7 cellular contexts compared by ENCODE assay signal in genomic region chr12:7994731-7995205, GRCh38. TPM values are rescaled to one million over a fixed set of nuclear protein-coding genes. Genes with fewer than 3 reads are reported as not detected.
DNase-seq lines count a peak whose midpoint lies in the region; ATAC-seq and TF ChIP-seq lines count a peak whose summit lies in the region.

No MANE protein-coding gene starts in this region.

- no peak for TF ChIP-seq POLR2A in testis (IDR thresholded peaks at IDR 0.05)

- peak; percentile 14 for ATAC-seq in GM21360 (IDR thresholded peaks at IDR 0.05; ENCODE audit: unreplicated experiment)

- H3K27me3 ChIP-seq in stomach smooth muscle (ENCODE audit: control insufficient read depth in 1 of 2, insufficient read depth in 2 of 2, low read length in 2 of 2) (no peaks in the 10 kb centered on the region), SJCRH30 (no peaks in the 10 kb centered on the region; the same call in 1 of the 2 replicates), testis (no peaks in the 10 kb centered on the region)

- H3K9me3 ChIP-seq in stomach smooth muscle (ENCODE audit: control insufficient read depth in 2 of 2, low read length in 2 of 2) (no peaks in the 10 kb centered on the region), SJCRH30 (replicated peaks) (no peaks in the 10 kb centered on the region), testis (no peaks in the 10 kb centered on the region)

- TF ChIP-seq CTCF in fibroblast of the aortic adventitia (IDR thresholded peaks at IDR 0.05; ENCODE audit: insufficient read depth, low read length) = no peak
- TF ChIP-seq CTCF in testis (IDR thresholded peaks at IDR 0.05) = no peak

- intact Hi-C loops in testis (cut with DNase I; ENCODE audit: low total_unique reads) = loop anchor here (10.0 kb wide), 2 partner anchors 60 to 140 kb away; partner anchors contain the start of gene SLC2A3

- no peak overlapping the region for H3K9ac ChIP-seq in stomach smooth muscle (ENCODE audit: low read length in 2 of 2)

- 75 to 78% methylated on average over 7 of the region's 7 CpGs for WGBS in testis, 2 donors

- H3K27ac ChIP-seq in stomach smooth muscle (ENCODE audit: low read length) (peak overlapping the region; percentile 24), SJCRH30 (no peak overlapping the region), testis (no peak overlapping the region)

- H3K4me1 ChIP-seq in stomach smooth muscle (ENCODE audit: control insufficient read depth, insufficient read depth, low read length) = no peaks in the 10 kb centered on the region
- H3K4me1 ChIP-seq in SJCRH30 = no peaks in the 10 kb centered on the region
- H3K4me1 ChIP-seq in testis = no peaks in the 10 kb centered on the region

- H3K36me3 ChIP-seq in stomach smooth muscle (ENCODE audit: control insufficient read depth in 2 of 2, insufficient read depth in 2 of 2, low read length in 2 of 2) (no peaks in the 10 kb centered on the region), SJCRH30 (no peaks in the 10 kb centered on the region), testis (ENCODE audit: low read depth, missing control alignments) (no peaks in the 10 kb centered on the region)

- H3K4me3 ChIP-seq in fibroblast of the aortic adventitia (ENCODE audit: low read depth, low read length) = no peak overlapping the region
- H3K4me3 ChIP-seq in stomach smooth muscle (ENCODE audit: low read length in 2 of 2) = no peak overlapping the region
- H3K4me3 ChIP-seq in SJCRH30 = no peak overlapping the region
- no peak overlapping the region for H3K4me3 ChIP-seq in testis

- peak; percentile 80 for DNase-seq in NCI-H226
- peak; percentile 96 for DNase-seq in fibroblast of the aortic adventitia (ENCODE audit: low read depth)
- no peak for DNase-seq in OCI-M2 (lab: John Stamatoyannopoulos, UW; ENCODE audit: unreplicated experiment)
- no peak for DNase-seq in SJCRH30
- no peak for DNase-seq in testis

RNA-seq across cellular contexts. Expression of gene FOXJ2, which starts 37.7 kb away (rescaled TPM):
- 7.8 and 13.8 TPM in 2 replicates for total RNA-seq in fibroblast of the aortic adventitia (ENCODE audit: low replicate concordance)
- 8.0 and 8.3 TPM in 2 replicates for total RNA-seq in SJCRH30 (2014; rRNA removed; shearing (Covaris generic))
- 10 to 100 TPM; 25.3 to 29.1 TPM for total RNA-seq in testis
- polyA plus RNA-seq in testis (ENCODE audit: insufficient read depth, low read depth, low replicate concordance) = 13.5 TPM

RNA-seq across cellular contexts. Expression of gene SLC2A3, which starts 58.8 kb away (rescaled TPM):
- total RNA-seq in fibroblast of the aortic adventitia (ENCODE audit: low replicate concordance) (42.4 and 49.6 TPM in 2 replicates), testis (10 to 100 TPM; 11.0 to 25.7 TPM)
- 1.9 and 2.6 TPM in 2 replicates for total RNA-seq in SJCRH30 (2014; rRNA removed; shearing (Covaris generic))
- 22.3 TPM for polyA plus RNA-seq in testis (ENCODE audit: insufficient read depth, low read depth, low replicate concordance)

Comparison
In these comparisons a context has a peak if more than half of its experiments do, and no peak if none do; other contexts are left out.
1. DNase-seq: peak in NCI-H226 (single experiment) and fibroblast of the aortic adventitia (single experiment); none in OCI-M2 (single experiment), SJCRH30 (0 of 2) and testis (single experiment).